In the genomic region with DNA sequence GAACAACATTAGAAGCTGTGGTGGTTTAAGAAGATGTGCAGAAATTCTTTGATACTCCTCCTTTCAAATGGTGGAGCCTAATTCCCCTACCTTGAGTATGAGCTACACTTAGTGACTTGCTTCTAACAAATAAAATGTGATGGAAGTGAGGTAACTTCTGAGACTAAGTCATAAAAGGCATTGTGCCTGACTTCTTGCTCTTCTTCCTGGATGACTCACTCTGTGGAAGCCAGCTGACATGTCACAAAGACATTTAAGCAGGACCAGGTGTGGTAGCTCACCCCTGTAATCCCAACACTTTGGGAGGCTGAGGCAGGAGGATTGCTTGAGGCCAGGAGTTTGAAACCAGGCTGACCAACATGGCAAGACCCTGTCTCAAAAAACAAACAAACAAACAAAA, we compare ENCODE assay signal across 18 cellular contexts. TPM values are rescaled to one million over a fixed set of nuclear protein-coding genes. Genes with fewer than 3 reads are reported as not detected.
A peak's percentile ranks its signal among the peaks of the same experiment; 100 is the strongest.
DNase-seq lines count a peak whose midpoint lies in the region; ATAC-seq, FAIRE-seq and TF ChIP-seq lines count a peak whose summit lies in the region.
"Had no signal": no experiment of that assay in that cellular context is flagged by ENCODE, and none has a peak within 500 bp of the region (broad histone marks: within the 10 kb centered on the region; RNA-seq: fewer than 3 reads in every experiment).

No MANE protein-coding gene starts in this region.

- no peak overlapping the region for H3K9ac ChIP-seq in astrocyte (ENCODE audit: low read length)

- H3K4me1 Mint-ChIP-seq in astrocyte (ENCODE audit: low read depth, unreplicated experiment), result no peaks in the 10 kb centered on the region

- no peak for ATAC-seq in HG02798 (IDR thresholded peaks at IDR 0.05; ENCODE audit: poor library complexity, unreplicated experiment)

- TF ChIP-seq CTCF in astrocyte (IDR thresholded peaks at IDR 0.05; ENCODE audit: insufficient read depth, low read depth, low read length) (no peak), BE2C (IDR thresholded peaks at IDR 0.05; ENCODE audit: low read depth, low read length) (no peak)

- no peak overlapping the region for H3K4me3 Mint-ChIP-seq in astrocyte (ENCODE audit: unreplicated experiment)

- no peaks in the 10 kb centered on the region for H3K36me3 Mint-ChIP-seq in astrocyte (ENCODE audit: low read depth, unreplicated experiment)

- H2AFZ ChIP-seq in astrocyte (ENCODE audit: low read depth, low read length), result no peak overlapping the region

- H3K4me2 ChIP-seq in astrocyte (ENCODE audit: low read length), result no peak overlapping the region

- H3K9me3 ChIP-seq in astrocyte (ENCODE audit: insufficient read depth, low read depth, low read length), result no peaks in the 10 kb centered on the region
- H3K9me3 ChIP-seq in BE2C, result no peaks in the 10 kb centered on the region; the same call in 1 of the 2 replicates

- intact Hi-C loops in posterior vena cava (cut with DNase I), result loop anchor here (1.0 to 10.0 kb wide), 2 partner anchors 9 to 369 kb away; no protein-coding TSS in a partner anchor

- no peaks in the 10 kb centered on the region for H3K36me3 ChIP-seq in astrocyte (ENCODE audit: insufficient read depth, low read length)
- H3K36me3 ChIP-seq in BE2C, result no peaks in the 10 kb centered on the region

- H3K4me1 ChIP-seq in astrocyte (ENCODE audit: insufficient read depth, low read length), result peaks cover 10% of the 10 kb centered on the region
- H3K4me1 ChIP-seq in BE2C, result no peaks in the 10 kb centered on the region

- peak; percentile 20 for FAIRE-seq in astrocyte (lab: Jason Lieb, UNC)
- FAIRE-seq: HTR-8/SVneo had no signal

- H3K4me3 ChIP-seq in astrocyte (ENCODE audit: insufficient read depth, low read depth, low read length) (no peak overlapping the region), BE2C (ENCODE audit: low read depth, low read length) (no peak overlapping the region)

- no peaks in the 10 kb centered on the region for H4K20me1 ChIP-seq in astrocyte (ENCODE audit: insufficient read depth, low read length)

- peaks cover 2% of the 10 kb centered on the region for H3K27me3 ChIP-seq in astrocyte (ENCODE audit: insufficient read depth, low read length)
- H3K27me3 ChIP-seq in BE2C, result no peaks in the 10 kb centered on the region

- H3K27ac ChIP-seq in astrocyte (ENCODE audit: low read depth, low read length), result no peak overlapping the region

- H3K27ac Mint-ChIP-seq in astrocyte (ENCODE audit: unreplicated experiment), result no peak overlapping the region

- H3K79me2 ChIP-seq in astrocyte (ENCODE audit: insufficient read depth, low read length), result no peaks in the 10 kb centered on the region

- peak; percentile 43 for DNase-seq in DMS53 (lab: John Stamatoyannopoulos, UW)
- peak; percentile 68 for DNase-seq in HCEC 1CT
- DNase-seq in astrocyte (ENCODE audit: low read depth), result peak; percentile 15
- peak; percentile 33 for DNase-seq in iris pigment epithelial cell (ENCODE audit: low read depth)
- no peak for DNase-seq in posterior vena cava (ENCODE audit: low spot score)
- no peak for DNase-seq in BE2C
- DNase-seq: activated CD4-positive, CD25-positive, alpha-beta regulatory T cell; activated CD8-positive, alpha-beta memory T cell treated with anti-CD3 and anti-CD28 coated beads, Interleukin-2, amount 50 U/mL, for 48 hours; glutamatergic neuron; GOT3; mesendoderm; NCI-H1092; NK-92 treated with Interleukin-12 subunit alpha and Interleukin-12 subunit beta, amount 100 ng/mL, for 24 hours; Right ventricle myocardium superior had no signal

- peaks cover 30% of the 10 kb centered on the region for H3K27me3 Mint-ChIP-seq in astrocyte (ENCODE audit: low read depth, unreplicated experiment)

- peaks cover 20% of the 10 kb centered on the region for H3K9me3 Mint-ChIP-seq in astrocyte (ENCODE audit: unreplicated experiment)

RNA-seq across cellular contexts. Expression of gene PLA2G3, which starts 3.9 kb away (rescaled TPM):
- not detected in 2 replicates for total RNA-seq in astrocyte
- total RNA-seq in posterior vena cava, result not detected
- not detected for polyA plus RNA-seq in BE2C (2012; ENCODE audit: insufficient read depth, insufficient read length, low read depth)
- total RNA-seq: cardiac septum, right cardiac atrium, Right ventricle myocardium superior had no signal
- polyA plus RNA-seq: right cardiac atrium had no signal

RNA-seq across cellular contexts. Expression of gene RNF185, which starts 15.8 kb away (rescaled TPM):
- total RNA-seq in astrocyte, result 28.9 and 29.3 TPM in 2 replicates
- total RNA-seq in posterior vena cava, result 10 to 100 TPM; 31.7 to 33.7 TPM
- 35.2 TPM for polyA plus RNA-seq in BE2C (2012; ENCODE audit: insufficient read depth, insufficient read length, low read depth)

RNA-seq across cellular contexts. Expression of gene INPP5J, which starts 21.5 kb away (rescaled TPM):
- 3.0 and 3.3 TPM in 2 replicates for total RNA-seq in astrocyte
- total RNA-seq in posterior vena cava, result under 1 TPM; 0.52 to 0.74 TPM
- polyA plus RNA-seq in BE2C (2012; ENCODE audit: insufficient read depth, insufficient read length, low read depth), result 44.3 TPM

RNA-seq across cellular contexts. Expression of gene SELENOM, which starts 36.9 kb away (rescaled TPM):
- total RNA-seq in astrocyte (157 and 205 TPM in 2 replicates), posterior vena cava (100 to 1,000 TPM; 535 to 575 TPM)
- polyA plus RNA-seq in BE2C (2012; ENCODE audit: insufficient read depth, insufficient read length, low read depth), result 21.5 TPM

Comparison
In these comparisons a context has a peak if more than half of its experiments do, and no peak if none do; other contexts are left out.
1. DNase-seq: peak in DMS53 (single experiment), HCEC 1CT (single experiment), astrocyte (single experiment) and iris pigment epithelial cell (single experiment); none in posterior vena cava (single experiment) and BE2C (single experiment).